16 cellular contexts compared by ENCODE assay signal in the genomic region with DNA sequence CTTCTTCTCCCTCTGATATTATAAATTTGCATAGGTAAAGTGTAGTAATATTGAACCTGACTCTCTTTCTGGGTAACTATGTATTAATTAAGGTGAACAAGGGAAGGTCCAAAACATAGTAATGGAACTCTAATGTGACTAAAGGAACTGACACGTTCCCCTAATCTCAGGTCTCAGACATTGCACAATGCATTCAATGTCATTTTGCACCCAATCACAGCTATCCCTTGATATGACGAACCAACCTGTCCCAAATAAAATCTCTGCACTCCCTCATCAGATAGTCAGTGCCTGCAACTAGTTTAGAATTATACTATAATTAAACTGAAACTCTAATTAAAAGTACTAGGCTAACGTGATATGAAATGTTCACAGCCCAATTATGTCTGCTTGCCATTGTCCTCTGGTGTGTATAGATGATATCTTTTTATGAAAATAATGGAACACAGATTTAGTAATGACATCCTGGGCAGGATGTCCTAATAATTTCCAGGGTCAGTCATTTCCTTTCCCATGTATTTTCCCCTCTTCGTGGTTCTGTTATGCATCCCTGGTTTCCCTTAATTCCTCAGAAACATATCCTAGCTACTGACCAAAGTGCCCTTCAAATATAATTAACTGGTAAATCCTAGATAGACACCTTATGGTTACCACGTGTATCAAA.
"Had no signal": no experiment of that assay in that cellular context is flagged by ENCODE, and none has a peak within 500 bp of the region (broad histone marks: within the 10 kb centered on the region; RNA-seq: fewer than 3 reads in every experiment).

No MANE protein-coding gene starts in this region.

- ATAC-seq: left colon; natural killer cell; stimulated activated effector memory CD8-positive, alpha-beta T cell treated with anti-CD3 and anti-CD28 coated beads, Interleukin-12 subunit alpha, Interleukin-12 subunit beta, amount 100 ng/mL, for 72 hours had no signal

- FAIRE-seq: TTC549 had no signal

- H3K36me3 ChIP-seq: brain microvascular endothelial cell, esophagus muscularis mucosa, neutrophil, thyroid gland had no signal

- DNase-seq: activated CD4-positive, alpha-beta T cell treated with anti-CD3 and anti-CD28 coated beads, Interleukin-2, amount 50 U/mL, for 1 hour; activated CD4-positive, CD25-positive, alpha-beta regulatory T cell; activated CD8-positive, alpha-beta memory T cell treated with anti-CD3 and anti-CD28 coated beads for 24 hours; activated naive CD8-positive, alpha-beta T cell treated with anti-CD3 and anti-CD28 coated beads for 36 hours; brain microvascular endothelial cell; cerebellar nuclear complex; left colon; natural killer cell; posterior cingulate gyrus; retina; SW 1271; thyroid gland had no signal

- H3K27me3 ChIP-seq: brain microvascular endothelial cell, esophagus muscularis mucosa, neutrophil, thyroid gland had no signal

- H3K4me1 ChIP-seq: thyroid gland had no signal

- H3K27ac ChIP-seq: brain microvascular endothelial cell, esophagus muscularis mucosa, neutrophil, thyroid gland had no signal

- H3K9me3 ChIP-seq: esophagus muscularis mucosa, neutrophil, thyroid gland had no signal

- H3K4me3 ChIP-seq: esophagus muscularis mucosa, thyroid gland had no signal
